In genomic region chr2:127163090-127163406, GRCh38 we compare ENCODE assay signal across 5 cellular contexts. TPM values are rescaled to one million over a fixed set of nuclear protein-coding genes. Genes with fewer than 3 reads are reported as not detected.
"Had no signal": no experiment of that assay in that cellular context is flagged by ENCODE, and none has a peak within 500 bp of the region (broad histone marks: within the 10 kb centered on the region; RNA-seq: fewer than 3 reads in every experiment).

No MANE protein-coding gene starts in this region.

RNA-seq across cellular contexts. Expression of gene CYP27C1, which starts 57.1 kb away (rescaled TPM):
- total RNA-seq: naive thymus-derived CD4-positive, alpha-beta T cell; naive thymus-derived CD8-positive, alpha-beta T cell; natural killer cell; natural killer cell treated with Interleukin-12 subunit alpha and Interleukin-12 subunit beta and Interleukin-15 and Interleukin-18, amount 100 ng/mL, for 72 hours; pulmonary artery endothelial cell had no signal
